ENCODE assay signal across 23 cellular contexts in the genomic region with DNA sequence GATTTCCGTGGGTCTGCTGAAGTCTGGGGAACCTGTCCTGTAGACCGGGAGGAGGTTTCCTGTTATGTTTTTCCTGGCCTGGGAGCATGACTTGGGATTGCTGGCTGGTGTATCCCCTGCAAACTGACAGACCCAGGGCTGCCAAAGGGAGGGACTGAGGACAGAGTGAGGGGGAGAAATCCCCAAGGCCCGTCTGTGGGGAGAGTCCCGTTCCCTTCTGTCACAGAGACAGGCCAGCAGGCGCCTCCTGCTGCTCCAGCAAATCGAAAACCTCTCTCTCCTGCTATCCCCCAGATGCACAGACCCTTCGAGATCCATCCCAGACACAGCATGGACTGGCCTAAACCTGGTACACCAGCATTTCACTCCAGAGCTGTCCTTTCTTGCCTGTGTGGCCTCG. TPM values are rescaled to one million over a fixed set of nuclear protein-coding genes. Genes with fewer than 3 reads are reported as not detected.
DNase-seq lines count a peak whose midpoint lies in the region; ATAC-seq and TF ChIP-seq lines count a peak whose summit lies in the region.
"Had no signal": no experiment of that assay in that cellular context is flagged by ENCODE, and none has a peak within 500 bp of the region (broad histone marks: within the 10 kb centered on the region; RNA-seq: fewer than 3 reads in every experiment).

No MANE protein-coding gene starts in this region.

- H3K36me3 Mint-ChIP-seq in glutamatergic neuron (ENCODE audit: unreplicated experiment), result peaks cover 7% of the 10 kb centered on the region
- H3K36me3 Mint-ChIP-seq in osteocyte (ENCODE audit: unreplicated experiment), result no peaks in the 10 kb centered on the region

- H3K27me3 Mint-ChIP-seq in glutamatergic neuron (ENCODE audit: unreplicated experiment) (peaks cover 18% of the 10 kb centered on the region), osteocyte (ENCODE audit: unreplicated experiment) (peaks cover 22% of the 10 kb centered on the region)

- no peak for TF ChIP-seq CTCF in glutamatergic neuron (IDR thresholded peaks at IDR 0.05; ENCODE audit: partially characterized antibody, unreplicated experiment)
- TF ChIP-seq CTCF in osteocyte (IDR thresholded peaks at IDR 0.05), result no peak

- intact Hi-C loops in right cardiac atrium (cut with DNase I) (no loop called here), cardiac septum (cut with DNase I) (no loop called here)

- no peaks in the 10 kb centered on the region for H3K9me3 ChIP-seq in right cardiac atrium (ENCODE audit: control insufficient read depth, low read length)
- H3K9me3 ChIP-seq: A549, HAP-1, Peyer's patch, SK-N-SH had no signal

- H3K27ac Mint-ChIP-seq in glutamatergic neuron (ENCODE audit: unreplicated experiment), result peak overlapping the region; percentile 87
- H3K27ac Mint-ChIP-seq in osteocyte (ENCODE audit: unreplicated experiment), result no peak overlapping the region
- H3K27ac Mint-ChIP-seq: CD4-positive, alpha-beta T cell; HFFc6 had no signal

- no peak overlapping the region for H3K27ac ChIP-seq in right cardiac atrium (ENCODE audit: low read length)
- H3K27ac ChIP-seq: A549; BLaER1 treated with 17β-estradiol and CSF1 and Interleukin-3, amounts not matched to agents 10 nM and 100 nM; GM23248; Peyer's patch had no signal

- DNase-seq in right cardiac atrium (no peak), cardiac septum (ENCODE audit: low spot score) (no peak), glutamatergic neuron (peak; percentile 77), osteocyte (ENCODE audit: extremely low spot score, unreplicated experiment) (peak; percentile 69), T-helper 2 cell (no peak)
- no peak for DNase-seq in stimulated activated CD4-positive, alpha-beta T cell treated with anti-CD3 and anti-CD28 coated beads, Interleukin-4, amount 100 ng/mL, for 1 hour
- DNase-seq: AML-193; CD4-positive, alpha-beta T cell; DMS53; GM23248; HFFc6; KBM-7; MV-4-11; NCI-H1105 treated with DMSO at 0.1 percent for 48 hours; NCI-H2029 treated with DMSO at 0.1 percent for 48 hours; NCI-H510A; OCI-M1; Peyer's patch; SK-N-SH had no signal

- no peak overlapping the region for H3K4me3 ChIP-seq in right cardiac atrium (ENCODE audit: low read length)
- H3K4me3 ChIP-seq: A549; BLaER1 treated with 17β-estradiol and CSF1 and Interleukin-3, amounts not matched to agents 10 nM and 100 nM; GM23248; HAP-1; Peyer's patch had no signal

- H3K4me3 Mint-ChIP-seq in glutamatergic neuron (ENCODE audit: unreplicated experiment) (peak overlapping the region; percentile 59), osteocyte (ENCODE audit: unreplicated experiment) (no peak overlapping the region)
- H3K4me3 Mint-ChIP-seq: CD4-positive, alpha-beta T cell; HFFc6 had no signal

- WGBS in right cardiac atrium, result 46% methylated on average over 8 of the region's 8 CpGs

- H3K9me3 Mint-ChIP-seq in glutamatergic neuron (ENCODE audit: unreplicated experiment), result peaks cover 20% of the 10 kb centered on the region
- H3K9me3 Mint-ChIP-seq in osteocyte (ENCODE audit: unreplicated experiment), result no peaks in the 10 kb centered on the region
- H3K9me3 Mint-ChIP-seq: CD4-positive, alpha-beta T cell; HFFc6 had no signal

- H3K4me1 Mint-ChIP-seq in glutamatergic neuron (ENCODE audit: low read depth, unreplicated experiment) (peaks cover 44% of the 10 kb centered on the region), osteocyte (ENCODE audit: unreplicated experiment) (no peaks in the 10 kb centered on the region)

- no peaks in the 10 kb centered on the region for H3K4me1 ChIP-seq in right cardiac atrium (ENCODE audit: control insufficient read depth, insufficient read depth, low read length)
- H3K4me1 ChIP-seq: HAP-1, Peyer's patch had no signal

- ATAC-seq in right cardiac atrium (peak; percentile 23 to 54), GM21737 (IDR thresholded peaks at IDR 0.05; ENCODE audit: unreplicated experiment) (no peak)
- ATAC-seq: A549 had no signal

- H3K27me3 ChIP-seq in right cardiac atrium (ENCODE audit: control insufficient read depth, insufficient read depth), result no peaks in the 10 kb centered on the region
- H3K27me3 ChIP-seq: BLaER1 treated with 17β-estradiol and CSF1 and Interleukin-3, amounts not matched to agents 10 nM and 100 nM; Peyer's patch had no signal

RNA-seq across cellular contexts. Expression of a gene that starts 56.2 kb away (rescaled TPM):
- 10 to 100 TPM; 12.4 to 27.2 (median 13.7) TPM for total RNA-seq in right cardiac atrium
- 11.5 TPM for polyA plus RNA-seq in right cardiac atrium
- total RNA-seq in cardiac septum, result 21.0 TPM
- total RNA-seq in glutamatergic neuron (ENCODE audit: unreplicated experiment), result 15.3 TPM
- 10.5 and 10.7 TPM in 2 replicates for total RNA-seq in osteocyte

Comparison
In these comparisons a context has a peak if more than half of its experiments do, and no peak if none do; other contexts are left out.
1. DNase-seq: peak in glutamatergic neuron (single experiment) and osteocyte (single experiment); none in right cardiac atrium (0 of 3), cardiac septum (single experiment), stimulated activated CD4-positive, alpha-beta T cell treated with anti-CD3 and anti-CD28 coated beads, Interleukin-4, amount 100 ng/mL, for 1 hour (single experiment) and T-helper 2 cell (0 of 5).